ENCODE assay signal across 28 cellular contexts in the genomic region with DNA sequence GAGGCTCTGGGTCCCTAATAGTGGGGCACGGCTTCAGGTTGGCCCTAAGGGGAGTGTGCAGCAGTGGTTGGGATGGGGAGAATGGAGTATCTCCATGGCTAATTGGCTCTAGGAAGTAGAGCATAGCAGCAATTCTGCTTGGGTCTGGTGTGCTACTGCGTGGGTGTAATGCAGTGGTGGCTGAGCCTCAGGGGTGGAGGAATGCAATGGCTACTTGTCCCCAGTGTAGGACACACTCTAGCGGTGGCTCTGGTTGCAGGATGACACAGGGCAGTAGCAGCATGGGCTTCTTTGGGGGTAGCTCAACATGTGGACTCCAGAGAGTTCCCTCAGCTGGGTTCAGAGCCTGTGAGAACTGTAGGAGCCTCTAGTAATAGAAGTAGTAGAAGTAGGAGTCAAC.
DNase-seq lines count a peak whose midpoint lies in the region; ATAC-seq, FAIRE-seq and TF ChIP-seq lines count a peak whose summit lies in the region.
"Had no signal": no experiment of that assay in that cellular context is flagged by ENCODE, and none has a peak within 500 bp of the region (broad histone marks: within the 10 kb centered on the region; RNA-seq: fewer than 3 reads in every experiment).

No MANE protein-coding gene starts in this region.

- H2AFZ ChIP-seq in K562 (ENCODE audit: low read depth, low read length): no peak overlapping the region

- in situ Hi-C loops in K562 (cut with MboI): no loop called here

- H3K4me1 ChIP-seq in K562 (replicated peaks in 1 of 2; ENCODE audit: control insufficient read depth in 2 of 2, insufficient read depth in 2 of 2, low read length in 2 of 2): no peaks in the 10 kb centered on the region
- H3K4me1 ChIP-seq: A549, psoas muscle, SJCRH30, thyroid gland had no signal

- CTCF ChIA-PET in K562 (lab: Yijun Ruan, JAX; ENCODE audit: low intra/inter-chr PET ratio): no interaction called here

- POLR2A ChIA-PET in K562 (lab: Yijun Ruan, JAX): no interaction called here

- H3K27ac ChIP-seq in K562 (ENCODE audit: extremely low read depth, low read depth, low read length): no peak overlapping the region
- H3K27ac ChIP-seq: A549, gastrocnemius medialis, KMS-11, psoas muscle, SJCRH30, thyroid gland had no signal

- peak; percentile 71 for FAIRE-seq in K562 (lab: Jason Lieb, UNC)
- FAIRE-seq: A549, GM18507 had no signal

- peak in 1 of 2 experiments; percentile 30; a peak in 1 of 4 replicates for TF ChIP-seq RAD21 in K562 (CRISPR knock-in tag; conservative IDR thresholded peaks at IDR 0.05 in 1 of 2, IDR thresholded peaks at IDR 0.05 in 1 of 2)

- no peak overlapping the region for H3K4me3 ChIP-seq in K562
- H3K4me3 ChIP-seq: A549, gastrocnemius medialis, lung, MG63, psoas muscle, SJCRH30, thyroid gland had no signal

- no peaks in the 10 kb centered on the region for H3K9me3 ChIP-seq in K562 (replicated peaks; ENCODE audit: control insufficient read depth, insufficient read depth, low read depth, low read length)
- H3K9me3 ChIP-seq: A549, gastrocnemius medialis, MG63, psoas muscle, SJCRH30, thyroid gland had no signal

- 0% methylated on average over 3 of the region's 3 CpGs for WGBS in K562 (ENCODE audit: insufficient coverage, low coverage, missing lambda C conversion rate)

- no peaks in the 10 kb centered on the region for H3K79me2 ChIP-seq in K562 (ENCODE audit: control insufficient read depth, insufficient read depth, low read length)

- DNase-seq in GM10266 (ENCODE audit: extremely low spot score) (no peak), HT-29 (ENCODE audit: low spot score) (peak; percentile 11), K562 (ENCODE audit: extremely low read depth in 1 of 4, low spot score in 3 of 4) (peak in 1 of 4 experiments; percentile 36), EL (no peak), AG08396 (ENCODE audit: low spot score) (no peak), NCI-H82 (lab: John Stamatoyannopoulos, UW) (no peak), AG20443 (ENCODE audit: low spot score) (no peak)
- DNase-seq: activated CD4-positive, alpha-beta T cell treated with anti-CD3 and anti-CD28 coated beads, Interleukin-2, amount 10 ng/mL, durations not matched to agents 24 days and 14 days; activated CD8-positive, alpha-beta memory T cell treated with anti-CD3 and anti-CD28 coated beads for 24 hours; activated T-cell treated with anti-CD3 and anti-CD28 coated beads for 4 hours; CD8-positive, alpha-beta memory T cell; gastrocnemius medialis; hippocampal formation; MG63; naive thymus-derived CD4-positive, alpha-beta T cell; NCI-H1417; NCI-H2081; NCI-H226; NCI-H69; psoas muscle; SJCRH30; thyroid gland had no signal

- no peak for TF ChIP-seq EP300 in K562 (IDR thresholded peaks at IDR 0.05; ENCODE audit: low read length)

- no peaks in the 10 kb centered on the region for H3K36me3 ChIP-seq in K562 (ENCODE audit: control insufficient read depth, insufficient read depth, low read length)
- H3K36me3 ChIP-seq: gastrocnemius medialis, MG63, SJCRH30, thyroid gland had no signal

- no TSS peak for BruUV-seq in K562 (replicated peaks; lab: Mats Ljungman, UMichigan)

- no peak overlapping the region for H3K9ac ChIP-seq in K562 (ENCODE audit: insufficient read depth in 1 of 2, low read depth in 2 of 2, low read length in 2 of 2)
- H3K9ac ChIP-seq: KMS-11 had no signal

- H4K20me1 ChIP-seq in K562 (replicated peaks; ENCODE audit: control insufficient read depth, insufficient read depth, low read length): no peaks in the 10 kb centered on the region

- ATAC-seq in GM18868 (IDR thresholded peaks at IDR 0.05; ENCODE audit: unreplicated experiment) (peak; percentile 40), K562 (peak; percentile 93)
- ATAC-seq: A549; gastrocnemius medialis; naive thymus-derived CD4-positive, alpha-beta T cell; psoas muscle; sciatic nerve had no signal

- H3K4me2 ChIP-seq in K562 (ENCODE audit: insufficient read depth, low read length): no peak overlapping the region
- H3K4me2 ChIP-seq: A549, KMS-11 had no signal

- peak; percentile 30 for TF ChIP-seq CTCF in GM10266 (IDR thresholded peaks at IDR 0.05; ENCODE audit: control insufficient read depth, insufficient read depth, low read depth, missing control alignments)
- peak; percentile 33 to 44 (median 38); a peak in 3 of 6 replicates for TF ChIP-seq CTCF in K562 (IDR thresholded peaks at IDR 0.05 in 2 of 3, conservative IDR thresholded peaks at IDR 0.05 in 1 of 3; ENCODE audit: insufficient read depth in 2 of 3, low read depth in 1 of 3, low read length in 3 of 3)

- TF ChIP-seq POLR2A in K562 (conservative IDR thresholded peaks at IDR 0.05): no peak

- no peaks in the 10 kb centered on the region for H3K27me3 ChIP-seq in K562 (ENCODE audit: control insufficient read depth in 2 of 2, insufficient read depth in 2 of 2, low read length in 2 of 2)
- H3K27me3 ChIP-seq: gastrocnemius medialis, MG63, SJCRH30, thyroid gland had no signal

- intact Hi-C loops in K562 (cut with micrococcal nuclease): loop anchor here (5.0 kb wide), 1 partner anchor 331 kb away; no protein-coding TSS in a partner anchor

- no peaks in the 10 kb centered on the region for H3K9me1 ChIP-seq in K562 (ENCODE audit: control insufficient read depth, insufficient read depth, low read length)

TF ChIP-seq in K562, 482 proteins besides CTCF, POLR2A, EP300 and RAD21:
- TF ChIP-seq YY1 (IDR thresholded peaks at IDR 0.05; ENCODE audit: borderline replicate concordance in 1 of 3, control insufficient read depth in 1 of 3, extremely low read depth in 1 of 3, insufficient read depth in 3 of 3, insufficient read length in 1 of 3, insufficient replicate concordance in 2 of 3, low read depth in 1 of 3, low read length in 2 of 3) (peak in 1 of 3 experiments; percentile 14), PTTG1 (tag; IDR thresholded peaks at IDR 0.05; ENCODE audit: low read depth) (no peak), DDX20 (tag; IDR thresholded peaks at IDR 0.05; ENCODE audit: low read depth) (no peak), ESRRA (IDR thresholded peaks at IDR 0.05; ENCODE audit: borderline replicate concordance, low read depth) (no peak), EGR1 (conservative IDR thresholded peaks at IDR 0.05) (peak; percentile 85)
